ENCODE assay signal across 1 cellular context in the genomic region with DNA sequence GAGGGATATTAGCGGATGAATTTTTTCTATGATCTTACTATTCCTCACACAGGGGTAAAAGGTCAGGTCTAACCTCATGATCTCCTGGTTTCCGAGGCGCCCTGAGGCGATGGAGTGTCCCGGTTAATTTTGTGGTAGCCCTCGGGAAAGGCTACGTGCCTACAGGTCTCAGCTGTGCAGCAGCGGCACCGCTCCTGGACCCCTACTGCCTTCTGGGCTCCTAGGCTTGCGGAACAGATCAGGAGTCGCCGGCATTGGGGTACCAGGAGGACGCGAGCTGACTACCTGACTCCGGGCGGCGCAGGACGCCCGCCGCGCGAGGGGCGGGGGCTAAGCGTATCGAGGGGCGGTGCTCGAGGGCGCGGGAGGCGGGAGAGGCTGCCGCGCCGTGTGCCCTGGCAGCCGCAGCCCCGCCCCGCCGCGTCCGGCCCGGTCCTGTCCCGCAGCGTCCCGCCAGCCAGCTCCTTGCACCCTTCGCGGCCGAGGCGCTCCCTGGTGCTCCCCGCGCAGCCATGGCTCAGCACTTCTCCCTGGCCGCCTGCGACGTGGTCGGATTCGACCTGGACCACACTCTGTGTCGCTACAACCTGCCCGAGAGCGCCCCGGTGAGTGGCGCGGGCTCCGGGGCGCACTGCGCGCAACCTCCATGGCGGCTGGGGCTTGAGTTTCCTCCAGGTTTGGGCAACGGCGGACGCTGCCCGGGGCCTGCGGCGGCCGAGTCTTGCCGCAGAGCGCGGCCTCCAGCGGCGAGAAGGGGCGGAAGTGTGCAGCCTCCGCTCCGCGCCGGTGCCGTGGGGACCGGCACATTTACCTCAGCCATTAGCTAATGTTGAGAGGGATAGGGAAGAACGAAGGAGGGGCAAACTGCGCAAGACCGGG.
TF ChIP-seq lines count a peak whose summit lies in the region.

A gene (plus strand): TSS at position 435 of the 879 bp plus-strand sequence. CDS start 78 bp downstream, at position 513.

TF ChIP-seq in HepG2, 621 proteins besides CTCF, POLR2A, EP300 and RAD21 (continued from another document and continues in another):
- TF ChIP-seq, protein P1, sequence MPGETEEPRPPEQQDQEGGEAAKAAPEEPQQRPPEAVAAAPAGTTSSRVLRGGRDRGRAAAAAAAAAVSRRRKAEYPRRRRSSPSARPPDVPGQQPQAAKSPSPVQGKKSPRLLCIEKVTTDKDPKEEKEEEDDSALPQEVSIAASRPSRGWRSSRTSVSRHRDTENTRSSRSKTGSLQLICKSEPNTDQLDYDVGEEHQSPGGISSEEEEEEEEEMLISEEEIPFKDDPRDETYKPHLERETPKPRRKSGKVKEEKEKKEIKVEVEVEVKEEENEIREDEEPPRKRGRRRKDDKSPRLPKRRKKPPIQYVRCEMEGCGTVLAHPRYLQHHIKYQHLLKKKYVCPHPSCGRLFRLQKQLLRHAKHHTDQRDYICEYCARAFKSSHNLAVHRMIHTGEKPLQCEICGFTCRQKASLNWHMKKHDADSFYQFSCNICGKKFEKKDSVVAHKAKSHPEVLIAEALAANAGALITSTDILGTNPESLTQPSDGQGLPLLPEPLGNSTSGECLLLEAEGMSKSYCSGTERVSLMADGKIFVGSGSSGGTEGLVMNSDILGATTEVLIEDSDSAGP (CRISPR knock-in tag; IDR thresholded peaks at IDR 0.05; ENCODE audit: borderline replicate concordance) = peak; percentile 98
- TF ChIP-seq ZNF782 (CRISPR knock-in tag; IDR thresholded peaks at IDR 0.05; ENCODE audit: borderline replicate concordance) (no peak; the same call in 1 of the 2 replicates), SETDB1 (CRISPR knock-in tag; IDR thresholded peaks at IDR 0.05; ENCODE audit: borderline replicate concordance) (no peak), ZNF20 (CRISPR knock-in tag; IDR thresholded peaks at IDR 0.05) (peak; percentile 79; the same call in 1 of the 2 replicates), TBP (CRISPR knock-in tag; IDR thresholded peaks at IDR 0.05) (0 out of 2 replicates have a peak, but pooled peaks have one; percentile 44), ZNF263 (CRISPR knock-in tag; IDR thresholded peaks at IDR 0.05) (peak; percentile 99), ZNF205 (CRISPR knock-in tag; IDR thresholded peaks at IDR 0.05) (peak; percentile 78), ZFYVE20 (CRISPR knock-in tag; IDR thresholded peaks at IDR 0.05; ENCODE audit: borderline replicate concordance, low read depth) (peak; percentile 78; the same call in 1 of the 2 replicates), ZNF614 (CRISPR knock-in tag; IDR thresholded peaks at IDR 0.05; ENCODE audit: borderline replicate concordance) (no peak), FOXA3 (CRISPR knock-in tag; IDR thresholded peaks at IDR 0.05) (peak; percentile 56; the same call in 1 of the 2 replicates), TMF1 (CRISPR knock-in tag; IDR thresholded peaks at IDR 0.05; ENCODE audit: low read depth) (no peak; the same call in 1 of the 2 replicates), ZNF605 (CRISPR knock-in tag; IDR thresholded peaks at IDR 0.05) (peak; percentile 96), KLF16 (CRISPR knock-in tag; IDR thresholded peaks at IDR 0.05) (peak in 1 of 2 experiments; percentile 92; a peak in 2 of 4 replicates), RAD51 (IDR thresholded peaks at IDR 0.05; ENCODE audit: borderline replicate concordance) (no peak), NFYC (CRISPR knock-in tag; IDR thresholded peaks at IDR 0.05) (peak; percentile 8; the same call in 1 of the 2 replicates), TP53 (CRISPR knock-in tag; conservative IDR thresholded peaks at IDR 0.05) (peak; percentile 92), ARNT (IDR thresholded peaks at IDR 0.05) (no peak), ZNF672 (CRISPR knock-in tag; IDR thresholded peaks at IDR 0.05) (peak; percentile 66; the same call in 1 of the 2 replicates), XBP1 (CRISPR knock-in tag; IDR thresholded peaks at IDR 0.05) (peak; percentile 40; the same call in 1 of the 2 replicates), SOX5 (CRISPR knock-in tag; IDR thresholded peaks at IDR 0.05; ENCODE audit: borderline replicate concordance) (peak; percentile 42; the same call in 1 of the 2 replicates), ZNF552 (CRISPR knock-in tag; IDR thresholded peaks at IDR 0.05; ENCODE audit: borderline replicate concordance) (peak; percentile 86; the same call in 1 of the 2 replicates), TCF7 (IDR thresholded peaks at IDR 0.05; ENCODE audit: low read depth) (no peak), ZSCAN22 (CRISPR knock-in tag; IDR thresholded peaks at IDR 0.05) (no peak), KDM3A (CRISPR knock-in tag; IDR thresholded peaks at IDR 0.05; ENCODE audit: low read depth) (no peak; the same call in 1 of the 2 replicates), ZNF530 (CRISPR knock-in tag; IDR thresholded peaks at IDR 0.05; ENCODE audit: low read depth) (no peak), RBAK (CRISPR knock-in tag; IDR thresholded peaks at IDR 0.05) (no peak), TBL1XR1 (IDR thresholded peaks at IDR 0.05; ENCODE audit: borderline replicate concordance, low read length, partially characterized antibody) (no peak), HNRNPLL (IDR thresholded peaks at IDR 0.05; ENCODE audit: low read depth, low read length, poor library complexity, severe bottlenecking) (peak; percentile 97), FOXJ3 (CRISPR knock-in tag; IDR thresholded peaks at IDR 0.05; ENCODE audit: borderline replicate concordance) (0 out of 2 replicates have a peak, but pooled peaks have one; percentile 47), PPARG (CRISPR knock-in tag; conservative IDR thresholded peaks at IDR 0.05) (no peak), KAT8 (CRISPR knock-in tag; IDR thresholded peaks at IDR 0.05) (peak; percentile 82; the same call in 1 of the 2 replicates), KLF9 (CRISPR knock-in tag; IDR thresholded peaks at IDR 0.05; ENCODE audit: low read depth) (no peak), KDM4B (CRISPR knock-in tag; IDR thresholded peaks at IDR 0.05) (no peak; the same call in 1 of the 2 replicates), CHD4 (IDR thresholded peaks at IDR 0.05; ENCODE audit: borderline replicate concordance, low read length) (no peak), ZNF24 (IDR thresholded peaks at IDR 0.05) (no peak), ATM (IDR thresholded peaks at IDR 0.05; ENCODE audit: borderline replicate concordance) (no peak), SPEN (CRISPR knock-in tag; IDR thresholded peaks at IDR 0.05; ENCODE audit: low read depth) (peak; percentile 85), NR2F2 (IDR thresholded peaks at IDR 0.05; ENCODE audit: borderline replicate concordance, low read depth) (peak; percentile 46; the same call in 1 of the 2 replicates), SAFB2 (CRISPR knock-in tag; IDR thresholded peaks at IDR 0.05; ENCODE audit: borderline replicate concordance, low read depth) (peak; percentile 95), AGO1 (IDR thresholded peaks at IDR 0.05; ENCODE audit: low read depth, low read length, poor library complexity, severe bottlenecking) (peak; percentile 64), WIZ (CRISPR knock-in tag; IDR thresholded peaks at IDR 0.05) (no peak; the same call in 1 of the 2 replicates), NBN (conservative IDR thresholded peaks at IDR 0.05) (no peak), ISL2 (CRISPR knock-in tag; IDR thresholded peaks at IDR 0.05) (peak; percentile 63)
- TF ChIP-seq, protein P2, sequence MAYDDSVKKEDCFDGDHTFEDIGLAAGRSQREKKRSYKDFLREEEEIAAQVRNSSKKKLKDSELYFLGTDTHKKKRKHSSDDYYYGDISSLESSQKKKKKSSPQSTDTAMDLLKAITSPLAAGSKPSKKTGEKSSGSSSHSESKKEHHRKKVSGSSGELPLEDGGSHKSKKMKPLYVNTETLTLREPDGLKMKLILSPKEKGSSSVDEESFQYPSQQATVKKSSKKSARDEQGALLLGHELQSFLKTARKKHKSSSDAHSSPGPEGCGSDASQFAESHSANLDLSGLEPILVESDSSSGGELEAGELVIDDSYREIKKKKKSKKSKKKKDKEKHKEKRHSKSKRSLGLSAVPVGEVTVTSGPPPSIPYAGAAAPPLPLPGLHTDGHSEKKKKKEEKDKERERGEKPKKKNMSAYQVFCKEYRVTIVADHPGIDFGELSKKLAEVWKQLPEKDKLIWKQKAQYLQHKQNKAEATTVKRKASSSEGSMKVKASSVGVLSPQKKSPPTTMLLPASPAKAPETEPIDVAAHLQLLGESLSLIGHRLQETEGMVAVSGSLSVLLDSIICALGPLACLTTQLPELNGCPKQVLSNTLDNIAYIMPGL (CRISPR knock-in tag; IDR thresholded peaks at IDR 0.05; ENCODE audit: borderline replicate concordance in 1 of 2, low read depth in 1 of 2) = peak; percentile 98 to 99
- TF ChIP-seq, protein P3, sequence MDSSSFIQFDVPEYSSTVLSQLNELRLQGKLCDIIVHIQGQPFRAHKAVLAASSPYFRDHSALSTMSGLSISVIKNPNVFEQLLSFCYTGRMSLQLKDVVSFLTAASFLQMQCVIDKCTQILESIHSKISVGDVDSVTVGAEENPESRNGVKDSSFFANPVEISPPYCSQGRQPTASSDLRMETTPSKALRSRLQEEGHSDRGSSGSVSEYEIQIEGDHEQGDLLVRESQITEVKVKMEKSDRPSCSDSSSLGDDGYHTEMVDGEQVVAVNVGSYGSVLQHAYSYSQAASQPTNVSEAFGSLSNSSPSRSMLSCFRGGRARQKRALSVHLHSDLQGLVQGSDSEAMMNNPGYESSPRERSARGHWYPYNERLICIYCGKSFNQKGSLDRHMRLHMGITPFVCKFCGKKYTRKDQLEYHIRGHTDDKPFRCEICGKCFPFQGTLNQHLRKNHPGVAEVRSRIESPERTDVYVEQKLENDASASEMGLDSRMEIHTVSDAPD (CRISPR knock-in tag; IDR thresholded peaks at IDR 0.05) = no peak
- TF ChIP-seq, protein P4, sequence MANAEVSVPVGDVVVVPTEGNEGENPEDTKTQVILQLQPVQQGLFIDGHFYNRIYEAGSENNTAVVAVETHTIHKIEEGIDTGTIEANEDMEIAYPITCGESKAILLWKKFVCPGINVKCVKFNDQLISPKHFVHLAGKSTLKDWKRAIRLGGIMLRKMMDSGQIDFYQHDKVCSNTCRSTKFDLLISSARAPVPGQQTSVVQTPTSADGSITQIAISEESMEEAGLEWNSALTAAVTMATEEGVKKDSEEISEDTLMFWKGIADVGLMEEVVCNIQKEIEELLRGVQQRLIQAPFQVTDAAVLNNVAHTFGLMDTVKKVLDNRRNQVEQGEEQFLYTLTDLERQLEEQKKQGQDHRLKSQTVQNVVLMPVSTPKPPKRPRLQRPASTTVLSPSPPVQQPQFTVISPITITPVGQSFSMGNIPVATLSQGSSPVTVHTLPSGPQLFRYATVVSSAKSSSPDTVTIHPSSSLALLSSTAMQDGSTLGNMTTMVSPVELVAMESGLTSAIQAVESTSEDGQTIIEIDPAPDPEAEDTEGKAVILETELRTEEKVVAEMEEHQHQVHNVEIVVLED (CRISPR knock-in tag; IDR thresholded peaks at IDR 0.05; ENCODE audit: borderline replicate concordance) = peak; percentile 85
- TF ChIP-seq, protein P5, sequence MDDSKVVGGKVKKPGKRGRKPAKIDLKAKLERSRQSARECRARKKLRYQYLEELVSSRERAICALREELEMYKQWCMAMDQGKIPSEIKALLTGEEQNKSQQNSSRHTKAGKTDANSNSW (CRISPR knock-in tag; IDR thresholded peaks at IDR 0.05; ENCODE audit: borderline replicate concordance) = peak; percentile 93; the same call in 1 of the 2 replicates
- TF ChIP-seq, protein P6, sequence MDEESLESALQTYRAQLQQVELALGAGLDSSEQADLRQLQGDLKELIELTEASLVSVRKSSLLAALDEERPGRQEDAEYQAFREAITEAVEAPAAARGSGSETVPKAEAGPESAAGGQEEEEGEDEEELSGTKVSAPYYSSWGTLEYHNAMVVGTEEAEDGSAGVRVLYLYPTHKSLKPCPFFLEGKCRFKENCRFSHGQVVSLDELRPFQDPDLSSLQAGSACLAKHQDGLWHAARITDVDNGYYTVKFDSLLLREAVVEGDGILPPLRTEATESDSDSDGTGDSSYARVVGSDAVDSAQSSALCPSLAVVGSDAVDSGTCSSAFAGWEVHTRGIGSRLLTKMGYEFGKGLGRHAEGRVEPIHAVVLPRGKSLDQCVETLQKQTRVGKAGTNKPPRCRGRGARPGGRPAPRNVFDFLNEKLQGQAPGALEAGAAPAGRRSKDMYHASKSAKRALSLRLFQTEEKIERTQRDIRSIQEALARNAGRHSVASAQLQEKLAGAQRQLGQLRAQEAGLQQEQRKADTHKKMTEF (CRISPR knock-in tag; IDR thresholded peaks at IDR 0.05) = peak; percentile 94; the same call in 1 of the 2 replicates
- TF ChIP-seq, protein P7, sequence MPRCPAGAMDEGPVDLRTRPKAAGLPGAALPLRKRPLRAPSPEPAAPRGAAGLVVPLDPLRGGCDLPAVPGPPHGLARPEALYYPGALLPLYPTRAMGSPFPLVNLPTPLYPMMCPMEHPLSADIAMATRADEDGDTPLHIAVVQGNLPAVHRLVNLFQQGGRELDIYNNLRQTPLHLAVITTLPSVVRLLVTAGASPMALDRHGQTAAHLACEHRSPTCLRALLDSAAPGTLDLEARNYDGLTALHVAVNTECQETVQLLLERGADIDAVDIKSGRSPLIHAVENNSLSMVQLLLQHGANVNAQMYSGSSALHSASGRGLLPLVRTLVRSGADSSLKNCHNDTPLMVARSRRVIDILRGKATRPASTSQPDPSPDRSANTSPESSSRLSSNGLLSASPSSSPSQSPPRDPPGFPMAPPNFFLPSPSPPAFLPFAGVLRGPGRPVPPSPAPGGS (CRISPR knock-in tag; IDR thresholded peaks at IDR 0.05) = peak; percentile 99
- TF ChIP-seq, protein P8, sequence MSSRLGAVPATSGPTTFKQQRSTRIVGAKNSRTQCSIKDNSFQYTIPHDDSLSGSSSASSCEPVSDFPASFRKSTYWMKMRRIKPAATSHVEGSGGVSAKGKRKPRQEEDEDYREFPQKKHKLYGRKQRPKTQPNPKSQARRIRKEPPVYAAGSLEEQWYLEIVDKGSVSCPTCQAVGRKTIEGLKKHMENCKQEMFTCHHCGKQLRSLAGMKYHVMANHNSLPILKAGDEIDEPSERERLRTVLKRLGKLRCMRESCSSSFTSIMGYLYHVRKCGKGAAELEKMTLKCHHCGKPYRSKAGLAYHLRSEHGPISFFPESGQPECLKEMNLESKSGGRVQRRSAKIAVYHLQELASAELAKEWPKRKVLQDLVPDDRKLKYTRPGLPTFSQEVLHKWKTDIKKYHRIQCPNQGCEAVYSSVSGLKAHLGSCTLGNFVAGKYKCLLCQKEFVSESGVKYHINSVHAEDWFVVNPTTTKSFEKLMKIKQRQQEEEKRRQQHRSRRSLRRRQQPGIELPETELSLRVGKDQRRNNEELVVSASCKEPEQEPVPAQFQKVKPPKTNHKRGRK (CRISPR knock-in tag; IDR thresholded peaks at IDR 0.05) = no peak; the same call in 1 of the 2 replicates
- TF ChIP-seq, protein P9, sequence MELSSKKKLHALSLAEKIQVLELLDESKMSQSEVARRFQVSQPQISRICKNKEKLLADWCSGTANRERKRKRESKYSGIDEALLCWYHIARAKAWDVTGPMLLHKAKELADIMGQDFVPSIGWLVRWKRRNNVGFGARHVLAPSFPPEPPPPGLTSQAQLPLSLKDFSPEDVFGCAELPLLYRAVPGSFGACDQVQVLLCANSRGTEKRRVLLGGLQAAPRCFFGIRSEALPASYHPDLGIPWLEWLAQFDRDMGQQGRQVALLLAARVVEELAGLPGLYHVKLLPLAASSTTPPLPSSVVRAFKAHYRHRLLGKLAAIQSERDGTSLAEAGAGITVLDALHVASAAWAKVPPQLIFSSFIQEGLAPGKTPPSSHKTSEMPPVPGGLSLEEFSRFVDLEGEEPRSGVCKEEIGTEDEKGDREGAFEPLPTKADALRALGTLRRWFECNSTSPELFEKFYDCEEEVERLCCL (CRISPR knock-in tag; IDR thresholded peaks at IDR 0.05; ENCODE audit: borderline replicate concordance) = peak; percentile 46; the same call in 1 of the 2 replicates
- TF ChIP-seq, protein P10, sequence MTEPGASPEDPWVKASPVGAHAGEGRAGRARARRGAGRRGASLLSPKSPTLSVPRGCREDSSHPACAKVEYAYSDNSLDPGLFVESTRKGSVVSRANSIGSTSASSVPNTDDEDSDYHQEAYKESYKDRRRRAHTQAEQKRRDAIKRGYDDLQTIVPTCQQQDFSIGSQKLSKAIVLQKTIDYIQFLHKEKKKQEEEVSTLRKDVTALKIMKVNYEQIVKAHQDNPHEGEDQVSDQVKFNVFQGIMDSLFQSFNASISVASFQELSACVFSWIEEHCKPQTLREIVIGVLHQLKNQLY (CRISPR knock-in tag; IDR thresholded peaks at IDR 0.05) = 0 out of 2 replicates have a peak, but pooled peaks have one; percentile 5
